ENCODE assay signal across 2 cellular contexts in genomic region chr14:74502236-74503019, GRCh38.
A peak's percentile ranks its signal among the peaks of the same experiment; 100 is the strongest.
TF ChIP-seq lines count a peak whose summit lies in the region.

No MANE protein-coding gene starts in this region.

TF ChIP-seq in A549, 52 proteins besides CTCF, POLR2A, EP300 and RAD21 (continued from another document):
- peak; percentile 35; the same call in 2 of the 3 replicates for TF ChIP-seq SMC3 (IDR thresholded peaks at IDR 0.05)

TF ChIP-seq in H1, 55 proteins besides CTCF, POLR2A, EP300 and RAD21:
- TF ChIP-seq SAP30 (IDR thresholded peaks at IDR 0.05; ENCODE audit: insufficient read depth, insufficient replicate concordance, low read length) = no peak
- no peak for TF ChIP-seq POU5F1 (IDR thresholded peaks at IDR 0.05; ENCODE audit: low read depth, low read length)
- no peak for TF ChIP-seq ATF3 (IDR thresholded peaks at IDR 0.05; ENCODE audit: insufficient read depth, low read depth, low read length)
- no peak for TF ChIP-seq NANOG (IDR thresholded peaks at IDR 0.05; ENCODE audit: insufficient read depth, low read depth, low read length, poor library complexity, severe bottlenecking)
- no peak for TF ChIP-seq CHD7 (IDR thresholded peaks at IDR 0.05; ENCODE audit: insufficient replicate concordance, low read length)
- no peak for TF ChIP-seq TBP (IDR thresholded peaks at IDR 0.05; ENCODE audit: low read depth, low read length)
- no peak for TF ChIP-seq NRF1 (IDR thresholded peaks at IDR 0.05; ENCODE audit: low read depth, low read length)
- TF ChIP-seq RFX5 (IDR thresholded peaks at IDR 0.05; ENCODE audit: borderline replicate concordance, low read depth, low read length) = no peak
- TF ChIP-seq TCF12 (IDR thresholded peaks at IDR 0.05; ENCODE audit: low read depth, low read length) = no peak
- no peak for TF ChIP-seq SIRT6 (IDR thresholded peaks at IDR 0.05; ENCODE audit: low read length)
- TF ChIP-seq JUN (IDR thresholded peaks at IDR 0.05; ENCODE audit: low read depth, low read length) = no peak
- TF ChIP-seq PHF8 (conservative IDR thresholded peaks at IDR 0.05; ENCODE audit: low read depth, low read length) = no peak
- no peak for TF ChIP-seq TAF1 (IDR thresholded peaks at IDR 0.05; ENCODE audit: low read depth, low read length)
- no peak for TF ChIP-seq RNF2 (IDR thresholded peaks at IDR 0.05; ENCODE audit: borderline replicate concordance, low read depth, low read length, missing control alignments, poor library complexity, severe bottlenecking)
- no peak for TF ChIP-seq CEBPB (IDR thresholded peaks at IDR 0.05; ENCODE audit: low read depth, low read length)
